In genomic region chr7:52017802-52018679, GRCh38 we compare ENCODE assay signal across 1 cellular context.
TF ChIP-seq lines count a peak whose summit lies in the region.

No MANE protein-coding gene starts in this region.

TF ChIP-seq in HepG2, 621 proteins besides CTCF, POLR2A, EP300 and RAD21 (continued from another document and continues in another):
- TF ChIP-seq, protein P1, sequence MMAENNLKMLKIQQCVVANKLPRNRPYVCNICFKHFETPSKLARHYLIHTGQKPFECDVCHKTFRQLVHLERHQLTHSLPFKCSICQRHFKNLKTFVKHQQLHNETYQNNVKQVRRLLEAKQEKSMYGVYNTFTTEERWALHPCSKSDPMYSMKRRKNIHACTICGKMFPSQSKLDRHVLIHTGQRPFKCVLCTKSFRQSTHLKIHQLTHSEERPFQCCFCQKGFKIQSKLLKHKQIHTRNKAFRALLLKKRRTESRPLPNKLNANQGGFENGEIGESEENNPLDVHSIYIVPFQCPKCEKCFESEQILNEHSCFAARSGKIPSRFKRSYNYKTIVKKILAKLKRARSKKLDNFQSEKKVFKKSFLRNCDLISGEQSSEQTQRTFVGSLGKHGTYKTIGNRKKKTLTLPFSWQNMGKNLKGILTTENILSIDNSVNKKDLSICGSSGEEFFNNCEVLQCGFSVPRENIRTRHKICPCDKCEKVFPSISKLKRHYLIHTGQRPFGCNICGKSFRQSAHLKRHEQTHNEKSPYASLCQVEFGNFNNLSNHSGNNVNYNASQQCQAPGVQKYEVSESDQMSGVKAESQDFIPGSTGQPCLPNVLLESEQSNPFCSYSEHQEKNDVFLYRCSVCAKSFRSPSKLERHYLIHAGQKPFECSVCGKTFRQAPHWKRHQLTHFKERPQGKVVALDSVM (CRISPR knock-in tag; IDR thresholded peaks at IDR 0.05), result peak; percentile 75
- TF ChIP-seq, protein P2, sequence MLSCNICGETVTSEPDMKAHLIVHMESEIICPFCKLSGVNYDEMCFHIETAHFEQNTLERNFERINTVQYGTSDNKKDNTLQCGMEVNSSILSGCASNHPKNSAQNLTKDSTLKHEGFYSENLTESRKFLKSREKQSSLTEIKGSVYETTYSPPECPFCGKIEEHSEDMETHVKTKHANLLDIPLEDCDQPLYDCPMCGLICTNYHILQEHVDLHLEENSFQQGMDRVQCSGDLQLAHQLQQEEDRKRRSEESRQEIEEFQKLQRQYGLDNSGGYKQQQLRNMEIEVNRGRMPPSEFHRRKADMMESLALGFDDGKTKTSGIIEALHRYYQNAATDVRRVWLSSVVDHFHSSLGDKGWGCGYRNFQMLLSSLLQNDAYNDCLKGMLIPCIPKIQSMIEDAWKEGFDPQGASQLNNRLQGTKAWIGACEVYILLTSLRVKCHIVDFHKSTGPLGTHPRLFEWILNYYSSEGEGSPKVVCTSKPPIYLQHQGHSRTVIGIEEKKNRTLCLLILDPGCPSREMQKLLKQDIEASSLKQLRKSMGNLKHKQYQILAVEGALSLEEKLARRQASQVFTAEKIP (CRISPR knock-in tag; IDR thresholded peaks at IDR 0.05; ENCODE audit: borderline replicate concordance), result no peak
- no peak for TF ChIP-seq GMEB1 (CRISPR knock-in tag; IDR thresholded peaks at IDR 0.05; ENCODE audit: borderline replicate concordance)
- peak; percentile 23; the same call in 1 of the 2 replicates for TF ChIP-seq NR2F2 (IDR thresholded peaks at IDR 0.05; ENCODE audit: borderline replicate concordance, low read depth)
- TF ChIP-seq, protein P3, sequence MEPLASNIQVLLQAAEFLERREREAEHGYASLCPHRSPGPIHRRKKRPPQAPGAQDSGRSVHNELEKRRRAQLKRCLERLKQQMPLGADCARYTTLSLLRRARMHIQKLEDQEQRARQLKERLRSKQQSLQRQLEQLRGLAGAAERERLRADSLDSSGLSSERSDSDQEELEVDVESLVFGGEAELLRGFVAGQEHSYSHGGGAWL (CRISPR knock-in tag; IDR thresholded peaks at IDR 0.05), result no peak
- no peak for TF ChIP-seq ZBTB34 (CRISPR knock-in tag; IDR thresholded peaks at IDR 0.05)
- TF ChIP-seq HES4 (CRISPR knock-in tag; IDR thresholded peaks at IDR 0.05; ENCODE audit: borderline replicate concordance), result no peak
- TF ChIP-seq, protein P4, sequence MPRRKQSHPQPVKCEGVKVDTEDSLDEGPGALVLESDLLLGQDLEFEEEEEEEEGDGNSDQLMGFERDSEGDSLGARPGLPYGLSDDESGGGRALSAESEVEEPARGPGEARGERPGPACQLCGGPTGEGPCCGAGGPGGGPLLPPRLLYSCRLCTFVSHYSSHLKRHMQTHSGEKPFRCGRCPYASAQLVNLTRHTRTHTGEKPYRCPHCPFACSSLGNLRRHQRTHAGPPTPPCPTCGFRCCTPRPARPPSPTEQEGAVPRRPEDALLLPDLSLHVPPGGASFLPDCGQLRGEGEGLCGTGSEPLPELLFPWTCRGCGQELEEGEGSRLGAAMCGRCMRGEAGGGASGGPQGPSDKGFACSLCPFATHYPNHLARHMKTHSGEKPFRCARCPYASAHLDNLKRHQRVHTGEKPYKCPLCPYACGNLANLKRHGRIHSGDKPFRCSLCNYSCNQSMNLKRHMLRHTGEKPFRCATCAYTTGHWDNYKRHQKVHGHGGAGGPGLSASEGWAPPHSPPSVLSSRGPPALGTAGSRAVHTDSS (CRISPR knock-in tag; conservative IDR thresholded peaks at IDR 0.05), result no peak
- no peak for TF ChIP-seq RARA (CRISPR knock-in tag; IDR thresholded peaks at IDR 0.05)
- no peak for TF ChIP-seq ZNF607 (CRISPR knock-in tag; IDR thresholded peaks at IDR 0.05; ENCODE audit: borderline replicate concordance)
- TF ChIP-seq JUNB (CRISPR knock-in tag; IDR thresholded peaks at IDR 0.05; ENCODE audit: borderline replicate concordance), result no peak
- TF ChIP-seq MAZ (IDR thresholded peaks at IDR 0.05; ENCODE audit: borderline replicate concordance, low read depth, low read length), result no peak
- no peak for TF ChIP-seq MAZ (CRISPR knock-in tag; IDR thresholded peaks at IDR 0.05; ENCODE audit: low read depth)
- TF ChIP-seq RFX1 (IDR thresholded peaks at IDR 0.05), result no peak
- no peak for TF ChIP-seq ARNT (IDR thresholded peaks at IDR 0.05)
- TF ChIP-seq MXI1 (IDR thresholded peaks at IDR 0.05; ENCODE audit: borderline replicate concordance, low read depth, low read length), result no peak
- no peak for TF ChIP-seq ELF4 (CRISPR knock-in tag; IDR thresholded peaks at IDR 0.05; ENCODE audit: borderline replicate concordance)
- TF ChIP-seq ADNP (CRISPR knock-in tag; IDR thresholded peaks at IDR 0.05), result no peak
- TF ChIP-seq FOXC1 (CRISPR knock-in tag; IDR thresholded peaks at IDR 0.05; ENCODE audit: borderline replicate concordance), result no peak
- no peak for TF ChIP-seq TIGD3 (CRISPR knock-in tag; IDR thresholded peaks at IDR 0.05; ENCODE audit: borderline replicate concordance)
- no peak for TF ChIP-seq ZFP37 (CRISPR knock-in tag; IDR thresholded peaks at IDR 0.05; ENCODE audit: borderline replicate concordance)
- no peak for TF ChIP-seq SOX6 (IDR thresholded peaks at IDR 0.05)
- peak; percentile 46; the same call in 1 of the 2 replicates for TF ChIP-seq SOX6 (CRISPR knock-in tag; IDR thresholded peaks at IDR 0.05)
- TF ChIP-seq KAT7 (CRISPR knock-in tag; IDR thresholded peaks at IDR 0.05; ENCODE audit: borderline replicate concordance), result no peak
- no peak for TF ChIP-seq ZNF747 (CRISPR knock-in tag; IDR thresholded peaks at IDR 0.05; ENCODE audit: borderline replicate concordance)
- TF ChIP-seq SNAI1 (CRISPR knock-in tag; IDR thresholded peaks at IDR 0.05; ENCODE audit: borderline replicate concordance), result no peak
- TF ChIP-seq ZNF781 (CRISPR knock-in tag; IDR thresholded peaks at IDR 0.05; ENCODE audit: borderline replicate concordance, not compliant biosample characterization), result no peak
- TF ChIP-seq ZNF737 (CRISPR knock-in tag; IDR thresholded peaks at IDR 0.05; ENCODE audit: borderline replicate concordance), result no peak
- TF ChIP-seq JDP2 (CRISPR knock-in tag; IDR thresholded peaks at IDR 0.05; ENCODE audit: borderline replicate concordance), result no peak
- TF ChIP-seq CBX1 (IDR thresholded peaks at IDR 0.05; ENCODE audit: low read depth), result no peak
- TF ChIP-seq ZC3H13 (CRISPR knock-in tag; IDR thresholded peaks at IDR 0.05), result no peak
- no peak for TF ChIP-seq DNMT3B (CRISPR knock-in tag; conservative IDR thresholded peaks at IDR 0.05)
- no peak for TF ChIP-seq MED1 (CRISPR knock-in tag; IDR thresholded peaks at IDR 0.05)
- TF ChIP-seq ZNF563 (CRISPR knock-in tag; IDR thresholded peaks at IDR 0.05), result no peak
- peak; percentile 73 to 91 for TF ChIP-seq NR2F1 (CRISPR knock-in tag; IDR thresholded peaks at IDR 0.05)
- no peak for TF ChIP-seq HOXA3 (CRISPR knock-in tag; IDR thresholded peaks at IDR 0.05)
- TF ChIP-seq, protein P5, sequence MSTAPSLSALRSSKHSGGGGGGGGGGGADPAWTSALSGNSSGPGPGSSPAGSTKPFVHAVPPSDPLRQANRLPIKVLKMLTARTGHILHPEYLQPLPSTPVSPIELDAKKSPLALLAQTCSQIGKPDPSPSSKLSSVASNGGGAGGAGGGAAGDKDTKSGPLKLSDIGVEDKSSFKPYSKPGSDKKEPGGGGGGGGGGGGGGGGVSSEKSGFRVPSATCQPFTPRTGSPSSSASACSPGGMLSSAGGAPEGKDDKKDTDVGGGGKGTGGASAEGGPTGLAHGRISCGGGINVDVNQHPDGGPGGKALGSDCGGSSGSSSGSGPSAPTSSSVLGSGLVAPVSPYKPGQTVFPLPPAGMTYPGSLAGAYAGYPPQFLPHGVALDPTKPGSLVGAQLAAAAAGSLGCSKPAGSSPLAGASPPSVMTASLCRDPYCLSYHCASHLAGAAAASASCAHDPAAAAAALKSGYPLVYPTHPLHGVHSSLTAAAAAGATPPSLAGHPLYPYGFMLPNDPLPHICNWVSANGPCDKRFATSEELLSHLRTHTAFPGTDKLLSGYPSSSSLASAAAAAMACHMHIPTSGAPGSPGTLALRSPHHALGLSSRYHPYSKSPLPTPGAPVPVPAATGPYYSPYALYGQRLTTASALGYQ (CRISPR knock-in tag; IDR thresholded peaks at IDR 0.05), result no peak
- TF ChIP-seq ZNF788 (CRISPR knock-in tag; IDR thresholded peaks at IDR 0.05; ENCODE audit: borderline replicate concordance), result no peak
- TF ChIP-seq ZNF556 (CRISPR knock-in tag; IDR thresholded peaks at IDR 0.05; ENCODE audit: borderline replicate concordance), result no peak
- TF ChIP-seq CBX5 (CRISPR knock-in tag; IDR thresholded peaks at IDR 0.05; ENCODE audit: borderline replicate concordance), result 0 out of 2 replicates have a peak, but pooled peaks have one; percentile 52
- TF ChIP-seq CCAR2 (optimal IDR thresholded peaks at IDR 0.05; ENCODE audit: low read depth, low read length), result no peak
- TF ChIP-seq, protein P6, sequence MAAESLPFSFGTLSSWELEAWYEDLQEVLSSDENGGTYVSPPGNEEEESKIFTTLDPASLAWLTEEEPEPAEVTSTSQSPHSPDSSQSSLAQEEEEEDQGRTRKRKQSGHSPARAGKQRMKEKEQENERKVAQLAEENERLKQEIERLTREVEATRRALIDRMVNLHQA (CRISPR knock-in tag; IDR thresholded peaks at IDR 0.05), result no peak
- peak; percentile 56; the same call in 1 of the 2 replicates for TF ChIP-seq ZNF350 (CRISPR knock-in tag; IDR thresholded peaks at IDR 0.05; ENCODE audit: borderline replicate concordance, low read depth)
- TF ChIP-seq BCLAF1 (IDR thresholded peaks at IDR 0.05), result no peak
- no peak for TF ChIP-seq ZNF251 (CRISPR knock-in tag; IDR thresholded peaks at IDR 0.05)
- TF ChIP-seq ZNF782 (CRISPR knock-in tag; IDR thresholded peaks at IDR 0.05; ENCODE audit: borderline replicate concordance), result no peak
- TF ChIP-seq BRD4 (CRISPR knock-in tag; IDR thresholded peaks at IDR 0.05), result no peak
- no peak for TF ChIP-seq GABPA (IDR thresholded peaks at IDR 0.05; ENCODE audit: low read depth, low read length)
- peak; percentile 5; the same call in 1 of the 2 replicates for TF ChIP-seq GABPA (CRISPR knock-in tag; IDR thresholded peaks at IDR 0.05; ENCODE audit: low read depth)
- TF ChIP-seq ZFP82 (CRISPR knock-in tag; IDR thresholded peaks at IDR 0.05; ENCODE audit: borderline replicate concordance), result no peak
- no peak for TF ChIP-seq TEAD3 (CRISPR knock-in tag; optimal IDR thresholded peaks at IDR 0.05; ENCODE audit: borderline replicate concordance)
- no peak for TF ChIP-seq RXRB (CRISPR knock-in tag; IDR thresholded peaks at IDR 0.05; ENCODE audit: borderline replicate concordance)
- TF ChIP-seq MAFF (IDR thresholded peaks at IDR 0.05; ENCODE audit: low read depth, low read length), result no peak
- TF ChIP-seq, protein P7, sequence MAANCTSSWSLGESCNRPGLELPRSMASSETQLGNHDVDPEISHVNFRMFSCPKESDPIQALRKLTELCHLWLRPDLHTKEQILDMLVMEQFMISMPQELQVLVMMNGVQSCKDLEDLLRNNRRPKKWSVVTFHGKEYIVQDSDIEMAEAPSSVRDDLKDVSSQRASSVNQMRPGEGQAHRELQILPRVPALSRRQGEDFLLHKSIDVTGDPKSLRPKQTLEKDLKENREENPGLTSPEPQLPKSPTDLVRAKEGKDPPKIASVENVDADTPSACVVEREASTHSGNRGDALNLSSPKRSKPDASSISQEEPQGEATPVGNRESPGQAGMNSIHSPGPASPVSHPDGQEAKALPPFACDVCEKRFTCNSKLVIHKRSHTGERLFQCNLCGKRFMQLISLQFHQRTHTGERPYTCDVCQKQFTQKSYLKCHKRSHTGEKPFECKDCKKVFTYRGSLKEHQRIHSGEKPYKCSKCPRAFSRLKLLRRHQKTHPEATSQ (CRISPR knock-in tag; IDR thresholded peaks at IDR 0.05; ENCODE audit: borderline replicate concordance), result no peak
- no peak for TF ChIP-seq CREM (IDR thresholded peaks at IDR 0.05)
- TF ChIP-seq CREM (CRISPR knock-in tag; IDR thresholded peaks at IDR 0.05), result no peak
